Comparison of ENCODE assay signal across 12 cellular contexts in genomic region chr5:68378204-68378830, GRCh38.
DNase-seq lines count a peak whose midpoint lies in the region; ATAC-seq lines count a peak whose summit lies in the region.
"Had no signal": no experiment of that assay in that cellular context is flagged by ENCODE, and none has a peak within 500 bp of the region (broad histone marks: within the 10 kb centered on the region; RNA-seq: fewer than 3 reads in every experiment).

No MANE protein-coding gene starts in this region.

- intact Hi-C loops in naive thymus-derived CD4-positive, alpha-beta T cell (cut with micrococcal nuclease), result no loop called here

- CTCF ChIA-PET in naive thymus-derived CD4-positive, alpha-beta T cell (lab: Charles Lee), result no interaction called here

- peaks cover 0 to 73% (median 13%) of the 10 kb centered on the region in 7 donors for H3K4me1 Mint-ChIP-seq in naive thymus-derived CD4-positive, alpha-beta T cell

- H3K4me1 ChIP-seq in naive thymus-derived CD4-positive, alpha-beta T cell (ENCODE audit: control insufficient read depth in 2 of 2, insufficient read depth in 2 of 2, low read length in 2 of 2), result peaks cover 0 to 18% of the 10 kb centered on the region in 2 donors

- peaks cover 0 to 8% (median 0%) of the 10 kb centered on the region in 11 donors for H3K9me3 Mint-ChIP-seq in naive thymus-derived CD4-positive, alpha-beta T cell

- no peaks in the 10 kb centered on the region for H3K27me3 ChIP-seq in naive thymus-derived CD4-positive, alpha-beta T cell (ENCODE audit: control insufficient read depth in 2 of 2, insufficient read depth in 2 of 2, low read length in 2 of 2)

- no peaks in the 10 kb centered on the region for H3K36me3 ChIP-seq in naive thymus-derived CD4-positive, alpha-beta T cell (ENCODE audit: control insufficient read depth in 2 of 3, insufficient read depth in 3 of 3, low read length in 3 of 3)
- H3K36me3 ChIP-seq: WERI-Rb-1 had no signal

- peaks cover 0 to 27% (median 0%) of the 10 kb centered on the region in 5 donors for H3K36me3 Mint-ChIP-seq in naive thymus-derived CD4-positive, alpha-beta T cell

- peaks cover 0 to 9% (median 0%) of the 10 kb centered on the region in 5 donors for H3K27me3 Mint-ChIP-seq in naive thymus-derived CD4-positive, alpha-beta T cell

- H3K27ac Mint-ChIP-seq in naive thymus-derived CD4-positive, alpha-beta T cell, result peak overlapping the region in 1 of 9 donors; percentile 30

- POLR2A ChIA-PET in naive thymus-derived CD4-positive, alpha-beta T cell (lab: Charles Lee), result no interaction called here

- peak overlapping the region in 1 of 10 donors; percentile 33 for H3K4me3 Mint-ChIP-seq in naive thymus-derived CD4-positive, alpha-beta T cell

- ATAC-seq in GM18867 (IDR thresholded peaks at IDR 0.05; ENCODE audit: unreplicated experiment) (peak; percentile 75), GM21737 (IDR thresholded peaks at IDR 0.05; ENCODE audit: unreplicated experiment) (peak; percentile 82), HG03558 (IDR thresholded peaks at IDR 0.05; ENCODE audit: extremely low read depth, unreplicated experiment) (peak; percentile 43)
- ATAC-seq in naive thymus-derived CD4-positive, alpha-beta T cell, result peak; percentile 56

- no peak overlapping the region for H3K27ac ChIP-seq in naive thymus-derived CD4-positive, alpha-beta T cell (ENCODE audit: low read depth, low read length)
- H3K27ac ChIP-seq: WERI-Rb-1 had no signal

- no peaks in the 10 kb centered on the region for H3K9me3 ChIP-seq in naive thymus-derived CD4-positive, alpha-beta T cell (ENCODE audit: control insufficient read depth in 2 of 3, low read length in 3 of 3)

- DNase-seq in naive thymus-derived CD4-positive, alpha-beta T cell, result no peak
- no peak for DNase-seq in SW 1271 (lab: John Stamatoyannopoulos, UW)
- no peak for DNase-seq in activated T-cell treated with anti-CD3 and anti-CD28 coated beads for 4 hours
- DNase-seq in 8988T, result no peak
- DNase-seq in NCI-H345 (lab: John Stamatoyannopoulos, UW), result no peak
- DNase-seq: kidney glomerular epithelial cell; NCI-H1436 treated with DMSO at 0.1 percent for 48 hours; stimulated activated CD4-positive, alpha-beta T cell treated with anti-CD3 and anti-CD28 coated beads, Interleukin-4, amount 100 ng/mL, for 4 hours; WERI-Rb-1 had no signal

- no peak overlapping the region for H3K4me3 ChIP-seq in naive thymus-derived CD4-positive, alpha-beta T cell (ENCODE audit: low read length)
